ENCODE assay signal across 20 cellular contexts in the genomic region with DNA sequence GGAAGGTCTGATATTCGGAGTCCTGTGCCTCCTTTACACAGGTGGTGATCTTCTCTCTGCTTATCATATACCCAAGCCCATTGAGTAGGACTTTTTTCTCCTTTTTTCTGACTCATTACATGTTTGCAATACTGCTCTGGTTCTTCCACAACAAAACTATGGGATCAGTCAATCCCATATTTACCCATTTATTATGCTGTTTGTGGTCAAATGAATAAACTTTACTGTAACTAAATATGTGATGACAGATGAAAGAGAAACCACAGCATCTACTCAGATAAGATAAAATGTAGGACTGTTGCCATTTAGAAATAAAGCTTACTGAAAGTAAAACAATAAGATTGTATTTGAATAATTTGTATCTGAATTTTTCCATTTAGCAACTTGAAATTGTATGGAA.
"Had no signal": no experiment of that assay in that cellular context is flagged by ENCODE, and none has a peak within 500 bp of the region (broad histone marks: within the 10 kb centered on the region; RNA-seq: fewer than 3 reads in every experiment).

No MANE protein-coding gene starts in this region.

- DNase-seq: dorsolateral prefrontal cortex; effector CD8-positive, alpha-beta T cell; foreskin fibroblast; glutamatergic neuron; left lung; lower lobe of right lung; midbrain; naive B cell; psoas muscle; retina; right lobe of liver; stimulated activated CD4-positive, alpha-beta T cell treated with anti-CD3 and anti-CD28 coated beads, Interleukin-2, amount 100 ng/mL, for 24 hours; stimulated activated naive CD4-positive, alpha-beta T cell; stomach; substantia nigra; transverse colon had no signal

- H3K36me3 ChIP-seq: gastroesophageal sphincter, left lung, lower lobe of right lung, right lobe of liver, stomach, thoracic aorta, transverse colon had no signal

- H3K9me3 ChIP-seq: gastroesophageal sphincter, left lung, lower lobe of right lung, psoas muscle, right lobe of liver, stomach, thoracic aorta, transverse colon had no signal

- H3K27ac ChIP-seq: coronary artery, dorsolateral prefrontal cortex, gastroesophageal sphincter, left lung, lower lobe of right lung, psoas muscle, right lobe of liver, stomach, thoracic aorta, transverse colon had no signal

- H3K4me1 ChIP-seq: gastroesophageal sphincter, left lung, lower lobe of right lung, psoas muscle, right lobe of liver, stomach, transverse colon had no signal

- H3K27me3 ChIP-seq: dorsolateral prefrontal cortex, gastroesophageal sphincter, left lung, right lobe of liver, stomach, transverse colon had no signal

- H3K4me3 ChIP-seq: coronary artery, dorsolateral prefrontal cortex, gastroesophageal sphincter, left lung, lower lobe of right lung, psoas muscle, right lobe of liver, stomach, thoracic aorta, transverse colon had no signal

- FAIRE-seq: keratinocyte had no signal
